In genomic region chr17:9456265-9456664, GRCh38 we compare ENCODE assay signal across 21 cellular contexts.
DNase-seq lines count a peak whose midpoint lies in the region; ATAC-seq and TF ChIP-seq lines count a peak whose summit lies in the region.
"Had no signal": no experiment of that assay in that cellular context is flagged by ENCODE, and none has a peak within 500 bp of the region (broad histone marks: within the 10 kb centered on the region; RNA-seq: fewer than 3 reads in every experiment).

No MANE protein-coding gene starts in this region.

- TF ChIP-seq CTCF in KMS-11 (conservative IDR thresholded peaks at IDR 0.05; ENCODE audit: low read depth, low read length), result no peak
- no peak for TF ChIP-seq CTCF in thyroid gland (IDR thresholded peaks at IDR 0.05)
- no peak for TF ChIP-seq CTCF in PC-9 (conservative IDR thresholded peaks at IDR 0.05)

- POLR2A ChIA-PET in PC-9 (lab: Charles Lee; ENCODE audit: unreplicated experiment), result no interaction called here

- no peaks in the 10 kb centered on the region for H3K36me3 ChIP-seq in KMS-11 (ENCODE audit: insufficient read depth)
- no peaks in the 10 kb centered on the region for H3K36me3 ChIP-seq in thyroid gland
- no peaks in the 10 kb centered on the region for H3K36me3 ChIP-seq in PC-9 (ENCODE audit: low read depth)
- H3K36me3 ChIP-seq: upper lobe of left lung had no signal

- H3K4me1 Mint-ChIP-seq in activated CD4-positive, alpha-beta T cell treated with anti-CD3 and anti-CD28 coated beads, Interleukin-2, amount 10 ng/mL, durations not matched to agents 24 days and 14 days, result no peaks in the 10 kb centered on the region
- H3K4me1 Mint-ChIP-seq: activated naive CD8-positive, alpha-beta T cell treated with anti-CD3 and anti-CD28 coated beads, Interleukin-2, amount 50 U/mL, for 24 hours had no signal

- H3K4me1 ChIP-seq in KMS-11 (ENCODE audit: low read depth, poor library complexity, severe bottlenecking) (peaks cover 24% of the 10 kb centered on the region), thyroid gland (no peaks in the 10 kb centered on the region), PC-9 (replicated peaks; ENCODE audit: insufficient read depth) (no peaks in the 10 kb centered on the region)
- H3K4me1 ChIP-seq: upper lobe of left lung had no signal

- H3K27ac ChIP-seq in KMS-11 (peak overlapping the region; percentile 59), thyroid gland (no peak overlapping the region), PC-9 (no peak overlapping the region)
- H3K27ac ChIP-seq: upper lobe of left lung had no signal

- H3K9ac ChIP-seq in KMS-11, result no peak overlapping the region

- H3K9me2 ChIP-seq in PC-9 (ENCODE audit: insufficient read depth), result no peaks in the 10 kb centered on the region

- H3K4me3 ChIP-seq in KMS-11 (IDR thresholded peaks at IDR 0.05; ENCODE audit: insufficient read depth, low read depth, low read length) (no peak overlapping the region), thyroid gland (replicated peaks in 1 of 3) (no peak overlapping the region), PC-9 (no peak overlapping the region)
- H3K4me3 ChIP-seq: stomach, upper lobe of left lung had no signal

- no peak overlapping the region for H3K4me3 Mint-ChIP-seq in activated CD4-positive, alpha-beta T cell treated with anti-CD3 and anti-CD28 coated beads, Interleukin-2, amount 10 ng/mL, durations not matched to agents 24 days and 14 days
- H3K4me3 Mint-ChIP-seq: activated naive CD8-positive, alpha-beta T cell treated with anti-CD3 and anti-CD28 coated beads, Interleukin-2, amount 50 U/mL, for 24 hours; brain; mesothelial cell of epicardium had no signal

- H3K36me3 Mint-ChIP-seq in activated CD4-positive, alpha-beta T cell treated with anti-CD3 and anti-CD28 coated beads, Interleukin-2, amount 10 ng/mL, durations not matched to agents 24 days and 14 days (ENCODE audit: low read depth), result peaks cover 1% of the 10 kb centered on the region

- 76 to 87% methylated on average over 2 of the region's 2 CpGs for WGBS in thyroid gland, 2 donors

- no peaks in the 10 kb centered on the region for H3K9me3 ChIP-seq in thyroid gland
- H3K9me3 ChIP-seq in PC-9 (ENCODE audit: insufficient read depth, low read depth), result no peaks in the 10 kb centered on the region
- H3K9me3 ChIP-seq: upper lobe of left lung had no signal

- TF ChIP-seq POLR2A in erythroblast (IDR thresholded peaks at IDR 0.05; ENCODE audit: low read length) (no peak), thyroid gland (IDR thresholded peaks at IDR 0.05) (no peak)

- H4K20me1 ChIP-seq in KMS-11 (ENCODE audit: insufficient read depth) (no peaks in the 10 kb centered on the region), PC-9 (ENCODE audit: insufficient read depth) (no peaks in the 10 kb centered on the region)

- no peaks in the 10 kb centered on the region for H3K27me3 Mint-ChIP-seq in activated CD4-positive, alpha-beta T cell treated with anti-CD3 and anti-CD28 coated beads, Interleukin-2, amount 10 ng/mL, durations not matched to agents 24 days and 14 days
- H3K27me3 Mint-ChIP-seq: activated naive CD8-positive, alpha-beta T cell treated with anti-CD3 and anti-CD28 coated beads, Interleukin-2, amount 50 U/mL, for 24 hours had no signal

- DNase-seq in erythroblast (lab: John Stamatoyannopoulos, UW) (peak; percentile 19 to 28), left colon (peak in 1 of 2 donors; percentile 19), thyroid gland (peak; percentile 3 to 4), middle frontal gyrus (ENCODE audit: extremely low spot score, low spot score) (no peak), PC-9 (no peak)
- DNase-seq in activated CD4-positive, alpha-beta T cell treated with anti-CD3 and anti-CD28 coated beads, Interleukin-2, amount 10 ng/mL, durations not matched to agents 24 days and 14 days, result no peak
- DNase-seq: activated CD8-positive, alpha-beta memory T cell treated with anti-CD3 and anti-CD28 coated beads, Interleukin-2, amount 50 U/mL, for 48 hours; activated effector memory CD4-positive, alpha-beta T cell treated with Interleukin-2 at 50 U/mL for 16 hours; activated naive CD8-positive, alpha-beta T cell treated with anti-CD3 and anti-CD28 coated beads, Interleukin-2, amount 50 U/mL, for 24 hours; DMS79 treated with DMSO at 0.1 percent for 48 hours; foreskin melanocyte; kidney glomerular epithelial cell; SHP77 treated with DMSO at 0.1 percent for 48 hours; stimulated activated CD4-positive, alpha-beta T cell treated with anti-CD3 and anti-CD28 coated beads, Interleukin-12 subunit alpha, Interleukin-12 subunit beta, amount 100 ng/mL, for 4 hours; stomach; T-helper 1 cell; upper lobe of left lung had no signal

- H3K27ac Mint-ChIP-seq in activated CD4-positive, alpha-beta T cell treated with anti-CD3 and anti-CD28 coated beads, Interleukin-2, amount 10 ng/mL, durations not matched to agents 24 days and 14 days, result no peak overlapping the region
- H3K27ac Mint-ChIP-seq: activated naive CD8-positive, alpha-beta T cell treated with anti-CD3 and anti-CD28 coated beads, Interleukin-2, amount 50 U/mL, for 24 hours; mesothelial cell of epicardium had no signal

- ATAC-seq in left colon, result peak; percentile 91
- ATAC-seq: activated naive CD8-positive, alpha-beta T cell treated with anti-CD3 and anti-CD28 coated beads, Interleukin-2, amount 50 U/mL, for 24 hours; HCT116 had no signal

- H3K4me2 ChIP-seq in KMS-11, result peak overlapping the region; percentile 17; the same call in 1 of the 2 replicates
- no peak overlapping the region for H3K4me2 ChIP-seq in PC-9

- no TSS peak for BruUV-seq in PC-9 (replicated peaks; lab: Mats Ljungman, UMichigan)

- H3F3A ChIP-seq in PC-9 (ENCODE audit: insufficient read depth, low read depth), result no peaks in the 10 kb centered on the region

- intact Hi-C loops in left colon (cut with DNase I, micrococcal nuclease) (no loop called here), thyroid gland (cut with DNase I) (no loop called here), PC-9 (cut with micrococcal nuclease; ENCODE audit: unreplicated experiment) (no loop called here)
- intact Hi-C loops in activated CD4-positive, alpha-beta T cell treated with anti-CD3 and anti-CD28 coated beads, Interleukin-2, amount 10 ng/mL, durations not matched to agents 24 days and 14 days (cut with micrococcal nuclease), result no loop called here

- CTCF ChIA-PET in PC-9 (lab: Charles Lee), result no interaction called here

- no peak overlapping the region for H2AFZ ChIP-seq in KMS-11 (ENCODE audit: low read depth)
- H2AFZ ChIP-seq in PC-9, result no peak overlapping the region

- H3K27me3 ChIP-seq in KMS-11 (ENCODE audit: insufficient read depth, low read depth), result no peaks in the 10 kb centered on the region
- H3K27me3 ChIP-seq in thyroid gland, result no peaks in the 10 kb centered on the region
- H3K27me3 ChIP-seq in PC-9 (ENCODE audit: insufficient read depth, low read depth), result no peaks in the 10 kb centered on the region
- H3K27me3 ChIP-seq: stomach, upper lobe of left lung had no signal

- H3K79me2 ChIP-seq in KMS-11 (ENCODE audit: insufficient read depth, low read depth), result no peaks in the 10 kb centered on the region
- no peaks in the 10 kb centered on the region for H3K79me2 ChIP-seq in PC-9 (ENCODE audit: low read depth)

- peaks cover 6% of the 10 kb centered on the region for H3K9me3 Mint-ChIP-seq in activated CD4-positive, alpha-beta T cell treated with anti-CD3 and anti-CD28 coated beads, Interleukin-2, amount 10 ng/mL, durations not matched to agents 24 days and 14 days

Comparison
In these comparisons a context has a peak if more than half of its experiments do, and no peak if none do; other contexts are left out.
1. DNase-seq: peak in erythroblast (2 of 2) and thyroid gland (2 of 2); none in activated CD4-positive, alpha-beta T cell treated with anti-CD3 and anti-CD28 coated beads, Interleukin-2, amount 10 ng/mL, durations not matched to agents 24 days and 14 days (single experiment), middle frontal gyrus (single experiment) and PC-9 (0 of 2).